In the genomic region with DNA sequence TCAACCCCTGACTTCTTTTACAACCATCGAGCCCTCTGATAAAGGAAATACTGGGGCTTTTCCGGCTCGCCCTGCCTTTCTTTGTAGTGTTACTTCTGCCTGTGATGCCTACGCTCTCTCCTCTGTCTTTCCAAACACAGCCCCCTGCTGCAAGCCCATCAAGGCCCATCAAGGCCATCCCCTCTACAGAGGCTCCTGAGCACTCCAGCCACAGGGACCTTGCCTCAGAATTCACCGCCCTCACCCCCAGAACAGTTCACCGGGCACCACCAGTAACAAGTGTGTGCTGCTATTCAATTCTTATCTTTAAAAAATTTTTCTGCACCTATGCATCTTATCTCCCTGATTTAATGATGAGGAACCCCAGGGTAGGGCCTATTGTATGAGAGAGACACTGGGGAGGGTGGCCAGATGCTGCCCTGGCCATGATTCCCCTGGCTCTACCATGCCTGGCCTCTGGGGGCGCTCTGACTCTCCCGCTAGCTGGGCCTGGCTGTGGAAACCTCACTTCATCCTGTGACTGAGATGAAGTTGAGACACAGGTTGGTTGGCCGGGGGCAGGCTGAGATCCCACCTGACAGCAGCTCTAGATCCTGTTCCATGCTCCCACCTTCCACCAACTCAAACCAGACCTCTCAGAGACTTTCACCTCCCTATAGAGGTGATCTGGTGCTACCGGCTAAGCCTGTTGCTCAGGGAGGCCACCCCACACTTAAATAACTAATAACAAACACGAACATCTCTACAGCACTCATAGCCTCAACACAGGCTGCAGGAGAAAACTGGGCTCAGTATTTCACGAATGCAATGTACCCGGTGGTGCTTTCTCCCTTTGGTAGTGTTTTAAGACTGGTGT, we compare ENCODE assay signal across 8 cellular contexts. TPM values are rescaled to one million over a fixed set of nuclear protein-coding genes. Genes with fewer than 3 reads are reported as not detected.
DNase-seq lines count a peak whose midpoint lies in the region; ATAC-seq and TF ChIP-seq lines count a peak whose summit lies in the region.

No MANE protein-coding gene starts in this region.

- H3K4me3 ChIP-seq in BJ (ENCODE audit: low read depth, low read length) (no peak overlapping the region), OCI-LY7 (ENCODE audit: low read depth, low read length, poor library complexity, severe bottlenecking) (no peak overlapping the region), thoracic aorta (no peak overlapping the region)

- ATAC-seq in activated naive CD4-positive, alpha-beta T cell treated with anti-CD3 and anti-CD28 coated beads, Interleukin-2, amount 50 U/mL, for 72 hours: peak; percentile 76 to 85
- ATAC-seq in thoracic aorta (ENCODE audit: insufficient number of reproducible peaks, low FRiP score, low read depth): no peak
- no peak for ATAC-seq in GM19467 (IDR thresholded peaks at IDR 0.05; ENCODE audit: unreplicated experiment)
- no peak for ATAC-seq in GM21737 (IDR thresholded peaks at IDR 0.05; ENCODE audit: unreplicated experiment)

- H3K27me3 ChIP-seq in BJ (ENCODE audit: control insufficient read depth, insufficient read depth, low read length): peaks cover 1% of the 10 kb centered on the region; the same call in 1 of the 2 replicates
- H3K27me3 ChIP-seq in thoracic aorta (replicated peaks; ENCODE audit: insufficient read depth): no peaks in the 10 kb centered on the region

- no peak overlapping the region for H3K4me2 ChIP-seq in OCI-LY7 (ENCODE audit: low read length)

- TF ChIP-seq CTCF in BJ (IDR thresholded peaks at IDR 0.05; ENCODE audit: insufficient read depth, low read depth, low read length) (peak; percentile 82), GM20000 (IDR thresholded peaks at IDR 0.05; ENCODE audit: extremely low read depth, missing control alignments) (peak; percentile 84), OCI-LY7 (conservative IDR thresholded peaks at IDR 0.05; ENCODE audit: low read length) (peak; percentile 85), thoracic aorta (IDR thresholded peaks at IDR 0.05) (peak; percentile 13)

- no peak overlapping the region for H2AFZ ChIP-seq in OCI-LY7 (ENCODE audit: low read length)

- H3K4me1 ChIP-seq in OCI-LY7 (ENCODE audit: insufficient read depth, low read length, poor library complexity, severe bottlenecking) (no peaks in the 10 kb centered on the region), thoracic aorta (ENCODE audit: control insufficient read depth in 1 of 2, low read depth in 2 of 2) (peaks cover 0 to 3% of the 10 kb centered on the region in 2 donors)

- no peaks in the 10 kb centered on the region for H3K79me2 ChIP-seq in OCI-LY7 (ENCODE audit: insufficient read depth, low read depth, low read length)

- intact Hi-C loops in OCI-LY7 (cut with micrococcal nuclease; ENCODE audit: unreplicated experiment): no loop called here

- POLR2A ChIA-PET in BJ (lab: Charles Lee): no interaction called here
- POLR2A ChIA-PET in OCI-LY7 (lab: Charles Lee): no interaction called here

- no peak overlapping the region for H3K27ac ChIP-seq in OCI-LY7 (ENCODE audit: low read depth, low read length, poor library complexity, severe bottlenecking)
- no peak overlapping the region for H3K27ac ChIP-seq in thoracic aorta

- DNase-seq in BJ (ENCODE audit: low read depth): no peak
- peak; percentile 67 for DNase-seq in GM20000 (ENCODE audit: low spot score)
- DNase-seq in OCI-LY7 (ENCODE audit: low spot score): peak; percentile 22
- peak in 1 of 2 donors; percentile 68 for DNase-seq in activated naive CD4-positive, alpha-beta T cell treated with anti-CD3 and anti-CD28 coated beads, Interleukin-2, amount 50 U/mL, for 72 hours (ENCODE audit: low spot score in 2 of 2)
- DNase-seq in left kidney (ENCODE audit: low read depth, low spot score): peak; percentile 22
- DNase-seq in thoracic aorta (ENCODE audit: low spot score): no peak

- CTCF ChIA-PET in BJ (lab: Yijun Ruan, JAX): interaction anchor here (1.0 to 1.5 kb wide), 3 partner anchors 16 to 273 kb away, joined by 3 to 4 read pairs (median 3); no protein-coding TSS in a partner anchor
- CTCF ChIA-PET in OCI-LY7 (lab: Charles Lee; ENCODE audit: unreplicated experiment): no interaction called here

- H3K9me3 Mint-ChIP-seq in activated naive CD4-positive, alpha-beta T cell treated with anti-CD3 and anti-CD28 coated beads, Interleukin-2, amount 50 U/mL, for 72 hours: no peaks in the 10 kb centered on the region

- no peaks in the 10 kb centered on the region for H4K20me1 ChIP-seq in OCI-LY7 (ENCODE audit: insufficient read depth, low read length)

- H3K36me3 Mint-ChIP-seq in activated naive CD4-positive, alpha-beta T cell treated with anti-CD3 and anti-CD28 coated beads, Interleukin-2, amount 50 U/mL, for 72 hours: peaks cover 0 to 5% of the 10 kb centered on the region in 2 donors

- H3K9me3 ChIP-seq in OCI-LY7 (ENCODE audit: low read length) (no peaks in the 10 kb centered on the region), thoracic aorta (no peaks in the 10 kb centered on the region)

- peak overlapping the region in 1 of 2 donors; percentile 30 for H3K27ac Mint-ChIP-seq in activated naive CD4-positive, alpha-beta T cell treated with anti-CD3 and anti-CD28 coated beads, Interleukin-2, amount 50 U/mL, for 72 hours

- no peaks in the 10 kb centered on the region for H3K36me3 ChIP-seq in BJ (ENCODE audit: control insufficient read depth, insufficient read depth, low read length)
- H3K36me3 ChIP-seq in OCI-LY7 (ENCODE audit: insufficient read depth, low read length): no peaks in the 10 kb centered on the region
- H3K36me3 ChIP-seq in thoracic aorta: no peaks in the 10 kb centered on the region

- H3K9me2 ChIP-seq in OCI-LY7 (ENCODE audit: insufficient read depth, low read length): no peaks in the 10 kb centered on the region

- BruUV-seq in OCI-LY7 (replicated peaks; lab: Mats Ljungman, UMichigan): no TSS peak

RNA-seq across cellular contexts. Expression of a gene that starts 19.2 kb away (rescaled TPM):
- polyA plus RNA-seq in BJ (2011; rRNA removed): not detected in 2 replicates
- not detected in 2 replicates for polyA minus RNA-seq in BJ (2011; rRNA and poly(A)+ RNA removed)
- not detected in 2 replicates for total RNA-seq in OCI-LY7 (2014; rRNA removed; shearing (Covaris generic))
- total RNA-seq in OCI-LY7 (2022): not detected in 2 replicates
- total RNA-seq in activated naive CD4-positive, alpha-beta T cell treated with anti-CD3 and anti-CD28 coated beads, Interleukin-2, amount 50 U/mL, for 72 hours: under 1 TPM; 0.32 to 0.33 TPM
- not detected for total RNA-seq in thoracic aorta

Comparison
In these comparisons a context has a peak if more than half of its experiments do, and no peak if none do; other contexts are left out.
1. DNase-seq: peak in GM20000 (single experiment), OCI-LY7 (single experiment) and left kidney (single experiment); none in BJ (single experiment) and thoracic aorta (single experiment).
2. CTCF ChIP-seq: peak in every context shown above with its lines; median percentile 85 in OCI-LY7; 84 in GM20000; 82 in BJ; 13 in thoracic aorta.
3. ATAC-seq: peak in activated naive CD4-positive, alpha-beta T cell treated with anti-CD3 and anti-CD28 coated beads, Interleukin-2, amount 50 U/mL, for 72 hours (2 of 2); none in thoracic aorta (single experiment), GM19467 (single experiment) and GM21737 (single experiment).